In genomic region chr10:105706281-105707026, GRCh38 we compare ENCODE assay signal across 25 cellular contexts.
"Had no signal": no experiment of that assay in that cellular context is flagged by ENCODE, and none has a peak within 500 bp of the region (broad histone marks: within the 10 kb centered on the region; RNA-seq: fewer than 3 reads in every experiment).

No MANE protein-coding gene starts in this region.

- H3K4me3 Mint-ChIP-seq: activated CD8-positive, alpha-beta T cell treated with anti-CD3 and anti-CD28 coated beads, Interleukin-2, amount 10 ng/mL, durations not matched to agents 7 days and 5 days; activated naive CD8-positive, alpha-beta T cell treated with anti-CD3 and anti-CD28 coated beads, Interleukin-2, amount 10 ng/mL, durations not matched to agents 7 days and 5 days had no signal

- H3K4me1 Mint-ChIP-seq: activated naive CD8-positive, alpha-beta T cell treated with anti-CD3 and anti-CD28 coated beads, Interleukin-2, amount 10 ng/mL, durations not matched to agents 7 days and 5 days had no signal

- H3K27ac Mint-ChIP-seq: activated CD8-positive, alpha-beta T cell treated with anti-CD3 and anti-CD28 coated beads, Interleukin-2, amount 10 ng/mL, durations not matched to agents 7 days and 5 days; activated naive CD8-positive, alpha-beta T cell treated with anti-CD3 and anti-CD28 coated beads, Interleukin-2, amount 10 ng/mL, durations not matched to agents 7 days and 5 days had no signal

- H3K9me3 ChIP-seq: adrenal gland had no signal

- H3K27me3 Mint-ChIP-seq: activated naive CD8-positive, alpha-beta T cell treated with anti-CD3 and anti-CD28 coated beads, Interleukin-2, amount 10 ng/mL, durations not matched to agents 7 days and 5 days had no signal

- H3K27me3 ChIP-seq: adrenal gland, SJSA1 had no signal

- H3K36me3 ChIP-seq: adrenal gland, SJSA1 had no signal

- DNase-seq: activated CD4-positive, alpha-beta T cell treated with anti-CD3 and anti-CD28 coated beads for 4 hours; activated CD4-positive, alpha-beta T cell treated with anti-CD3 and anti-CD28 coated beads, Interleukin-2, amount 50 U/mL, for 4 hours; activated CD8-positive, alpha-beta memory T cell treated with anti-CD3 and anti-CD28 coated beads, Interleukin-2, amount 50 U/mL, for 48 hours; activated CD8-positive, alpha-beta T cell treated with anti-CD3 and anti-CD28 coated beads, Interleukin-2, amount 10 ng/mL, durations not matched to agents 7 days and 5 days; activated naive CD4-positive, alpha-beta T cell treated with anti-CD3 and anti-CD28 coated beads, Interleukin-2, amount 50 U/mL, for 16 hours; activated naive CD8-positive, alpha-beta T cell treated with anti-CD3 and anti-CD28 coated beads, Interleukin-2, amount 10 ng/mL, durations not matched to agents 7 days and 5 days; activated T-cell treated with anti-CD3 and anti-CD28 coated beads, Interleukin-2, amount 50 U/mL, for 1 hour; adrenal gland; anterior cingulate cortex; MM.1S; NCI-H1105; NCI-H1436; NCI-H1694 treated with DMSO at 0.1 percent for 48 hours; NCI-H2029 treated with DMSO at 0.1 percent for 48 hours; NCI-H345; NCI-H510A treated with DMSO at 0.1 percent for 48 hours; NCI-H82; SHP77; SW 1271 had no signal

- H3K27ac ChIP-seq: adrenal gland, KMS-11, SJSA1 had no signal

- FAIRE-seq: bronchial epithelial cell, RCC 7860 had no signal

- H3K36me3 Mint-ChIP-seq: activated naive CD8-positive, alpha-beta T cell treated with anti-CD3 and anti-CD28 coated beads, Interleukin-2, amount 10 ng/mL, durations not matched to agents 7 days and 5 days had no signal

- H3K4me1 ChIP-seq: adrenal gland, SJSA1 had no signal

- H3K4me3 ChIP-seq: adrenal gland, SJSA1 had no signal

- H3K4me2 ChIP-seq: KMS-11 had no signal

- ATAC-seq: activated CD4-positive, CD25-positive, alpha-beta regulatory T cell treated with anti-CD3 and anti-CD28 coated beads, Interleukin-2, amount 50 U/mL, for 24 hours; activated CD8-positive, alpha-beta T cell treated with anti-CD3 and anti-CD28 coated beads, Interleukin-2, amount 10 ng/mL, durations not matched to agents 7 days and 5 days; SK-N-SH treated with all-trans-retinoic acid at 6 μM for 48 hours had no signal
